ENCODE assay signal across 23 cellular contexts in the genomic region with DNA sequence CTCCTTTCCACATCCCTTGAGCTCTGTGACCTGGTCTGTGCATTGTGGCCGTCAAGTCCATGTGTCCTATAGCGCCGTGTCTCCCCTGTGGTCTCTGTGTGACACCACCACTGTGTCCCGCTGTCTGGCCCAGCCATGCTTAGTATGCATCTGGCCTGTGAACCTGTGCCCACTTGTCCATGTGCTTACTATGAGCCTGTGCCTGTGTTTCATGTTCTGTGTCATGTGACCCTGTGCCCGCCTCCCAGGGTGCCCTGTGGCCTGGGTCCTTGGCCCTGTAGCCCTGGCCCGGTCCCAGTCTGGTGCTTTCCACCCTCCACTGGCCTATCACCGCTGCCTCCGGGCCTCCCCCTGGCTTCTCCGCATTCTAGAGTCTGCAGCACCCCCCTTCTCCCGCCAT.
"Had no signal": no experiment of that assay in that cellular context is flagged by ENCODE, and none has a peak within 500 bp of the region (broad histone marks: within the 10 kb centered on the region; RNA-seq: fewer than 3 reads in every experiment).

No MANE protein-coding gene starts in this region.

- H3K27ac ChIP-seq: epithelial cell of prostate, esophagus squamous epithelium, gastroesophageal sphincter, left ventricle myocardium inferior, neutrophil, psoas muscle, sigmoid colon, skin epidermis, stomach, thoracic aorta, transverse colon, uterus had no signal

- H3K4me1 Mint-ChIP-seq: immature natural killer cell; naive thymus-derived CD4-positive, alpha-beta T cell; nephron progenitor cell had no signal

- ATAC-seq: gastroesophageal sphincter; naive thymus-derived CD4-positive, alpha-beta T cell; psoas muscle had no signal

- H3K4me3 ChIP-seq: esophagus squamous epithelium, gastroesophageal sphincter, left ventricle myocardium inferior, lung, psoas muscle, sigmoid colon, skin epidermis, stomach, thoracic aorta, transverse colon, uterus had no signal

- H3K27me3 ChIP-seq: sigmoid colon, stomach, transverse colon, uterus had no signal

- H3K9me3 ChIP-seq: esophagus squamous epithelium, gastroesophageal sphincter, left ventricle myocardium inferior, neutrophil, psoas muscle, sigmoid colon, stomach, thoracic aorta, transverse colon, uterus had no signal

- H3K36me3 Mint-ChIP-seq: immature natural killer cell; naive thymus-derived CD4-positive, alpha-beta T cell had no signal

- H3K4me1 ChIP-seq: gastroesophageal sphincter, left ventricle myocardium inferior, psoas muscle, sigmoid colon, transverse colon, uterus had no signal

- H3K36me3 ChIP-seq: esophagus squamous epithelium, gastroesophageal sphincter, left ventricle myocardium inferior, neutrophil, sigmoid colon, stomach, thoracic aorta, transverse colon, uterus had no signal

- H3K27ac Mint-ChIP-seq: immature natural killer cell; naive thymus-derived CD4-positive, alpha-beta T cell; nephron progenitor cell had no signal

- DNase-seq: effector memory CD4-positive, alpha-beta T cell; esophagus squamous epithelium; foreskin fibroblast; glutamatergic neuron; immature natural killer cell; left ventricle myocardium inferior; mesenchymal stem cell; naive thymus-derived CD4-positive, alpha-beta T cell; nephron progenitor cell; psoas muscle; retina; sigmoid colon; stimulated activated naive CD4-positive, alpha-beta T cell; stomach; substantia nigra; transverse colon; uterus had no signal

- H3K4me3 Mint-ChIP-seq: immature natural killer cell; naive thymus-derived CD4-positive, alpha-beta T cell; nephron progenitor cell had no signal
